In genomic region chr10:103192451-103193106, GRCh38 we compare ENCODE assay signal across 8 cellular contexts. TPM values are rescaled to one million over a fixed set of nuclear protein-coding genes. Genes with fewer than 3 reads are reported as not detected.
DNase-seq lines count a peak whose midpoint lies in the region; ATAC-seq and TF ChIP-seq lines count a peak whose summit lies in the region.

No MANE protein-coding gene starts in this region.

- peaks cover 24% of the 10 kb centered on the region for H3K4me1 ChIP-seq in CD4-positive, CD25-positive, alpha-beta regulatory T cell (ENCODE audit: control insufficient read depth, insufficient read depth, low read length, poor library complexity, severe bottlenecking)
- peaks cover 55% of the 10 kb centered on the region for H3K4me1 ChIP-seq in PC-9 (replicated peaks; ENCODE audit: insufficient read depth)
- H3K4me1 ChIP-seq in esophagus squamous epithelium: peaks cover 7 to 79% (median 38%) of the 10 kb centered on the region in 3 donors

- H3K27ac ChIP-seq in CD4-positive, CD25-positive, alpha-beta regulatory T cell (ENCODE audit: insufficient read depth, low read length, poor library complexity, severe bottlenecking): peak overlapping the region; percentile 70
- peak overlapping the region; percentile 84 for H3K27ac ChIP-seq in PC-9
- peak overlapping the region; percentile 96 to 100 (median 99) for H3K27ac ChIP-seq in esophagus squamous epithelium

- ATAC-seq in CD4-positive, CD25-positive, alpha-beta regulatory T cell (ENCODE audit: low read depth in 2 of 2): peak; percentile 43 to 57
- ATAC-seq in GM19351 (IDR thresholded peaks at IDR 0.05; ENCODE audit: unreplicated experiment) (peak; percentile 50), HG03520 (IDR thresholded peaks at IDR 0.05; ENCODE audit: unreplicated experiment) (peak; percentile 35)
- peak; percentile 61 to 67 for ATAC-seq in activated T-cell treated with anti-CD3 and anti-CD28 coated beads, Interleukin-2, amount 50 U/mL, for 72 hours (replicated peaks in 1 of 2)
- ATAC-seq in stimulated activated effector memory CD8-positive, alpha-beta T cell treated with anti-CD3 and anti-CD28 coated beads, Interleukin-12 subunit alpha, Interleukin-12 subunit beta, amount 100 ng/mL, for 72 hours: peak; percentile 67

- no peaks in the 10 kb centered on the region for H3K27me3 ChIP-seq in CD4-positive, CD25-positive, alpha-beta regulatory T cell (ENCODE audit: control insufficient read depth, insufficient read depth, low read length)
- H3K27me3 ChIP-seq in PC-9 (ENCODE audit: insufficient read depth, low read depth) (no peaks in the 10 kb centered on the region), esophagus squamous epithelium (no peaks in the 10 kb centered on the region)

- no peak for TF ChIP-seq CTCF in PC-9 (conservative IDR thresholded peaks at IDR 0.05)
- TF ChIP-seq CTCF in esophagus squamous epithelium (IDR thresholded peaks at IDR 0.05): no peak

- peak overlapping the region; percentile 85 to 95 (median 94) for H3K27ac Mint-ChIP-seq in CD4-positive, CD25-positive, alpha-beta regulatory T cell
- H3K27ac Mint-ChIP-seq in activated T-cell treated with anti-CD3 and anti-CD28 coated beads, Interleukin-2, amount 50 U/mL, for 72 hours: peak overlapping the region; percentile 99
- peak overlapping the region; percentile 99 for H3K27ac Mint-ChIP-seq in stimulated activated effector memory CD8-positive, alpha-beta T cell treated with anti-CD3 and anti-CD28 coated beads, Interleukin-12 subunit alpha, Interleukin-12 subunit beta, amount 100 ng/mL, for 72 hours

- DNase-seq in CD4-positive, CD25-positive, alpha-beta regulatory T cell: peak; percentile 25 to 81 (median 57)
- DNase-seq in PC-9 (peak; percentile 43 to 65), esophagus squamous epithelium (lab: John Stamatoyannopoulos, UW) (no peak), myocyte (ENCODE audit: low read depth) (peak; percentile 77)
- peak; percentile 77 to 79 for DNase-seq in activated T-cell treated with anti-CD3 and anti-CD28 coated beads, Interleukin-2, amount 50 U/mL, for 72 hours
- peak; percentile 32 to 85 for DNase-seq in stimulated activated effector memory CD8-positive, alpha-beta T cell treated with anti-CD3 and anti-CD28 coated beads, Interleukin-12 subunit alpha, Interleukin-12 subunit beta, amount 100 ng/mL, for 72 hours (ENCODE audit: low spot score in 2 of 2)

- POLR2A ChIA-PET in PC-9 (lab: Charles Lee; ENCODE audit: unreplicated experiment): interaction anchor here (0.6 to 1.7 kb wide), 8 partner anchors 10 to 791 kb away, joined by 3 to 15 read pairs (median 4); no protein-coding TSS in a partner anchor

- peaks cover 2% of the 10 kb centered on the region; the same call in 1 of the 2 replicates for H3F3A ChIP-seq in PC-9 (ENCODE audit: insufficient read depth, low read depth)

- H3K79me2 ChIP-seq in PC-9 (ENCODE audit: low read depth): peaks cover 57% of the 10 kb centered on the region

- CTCF ChIA-PET in PC-9 (lab: Charles Lee): no interaction called here

- peaks cover 4% of the 10 kb centered on the region for H3K27me3 Mint-ChIP-seq in CD4-positive, CD25-positive, alpha-beta regulatory T cell
- H3K27me3 Mint-ChIP-seq in activated T-cell treated with anti-CD3 and anti-CD28 coated beads, Interleukin-2, amount 50 U/mL, for 72 hours (ENCODE audit: low read depth): peaks cover 10% of the 10 kb centered on the region

- H3K4me3 Mint-ChIP-seq in CD4-positive, CD25-positive, alpha-beta regulatory T cell: peak overlapping the region; percentile 96 to 99 (median 99)
- H3K4me3 Mint-ChIP-seq in activated T-cell treated with anti-CD3 and anti-CD28 coated beads, Interleukin-2, amount 50 U/mL, for 72 hours: peak overlapping the region; percentile 98 to 100
- peak overlapping the region; percentile 99 for H3K4me3 Mint-ChIP-seq in stimulated activated effector memory CD8-positive, alpha-beta T cell treated with anti-CD3 and anti-CD28 coated beads, Interleukin-12 subunit alpha, Interleukin-12 subunit beta, amount 100 ng/mL, for 72 hours

- H3K36me3 ChIP-seq in CD4-positive, CD25-positive, alpha-beta regulatory T cell (ENCODE audit: control insufficient read depth, insufficient read depth, low read length): no peaks in the 10 kb centered on the region
- H3K36me3 ChIP-seq in PC-9 (ENCODE audit: low read depth): peaks cover 17% of the 10 kb centered on the region; the same call in 1 of the 2 replicates
- H3K36me3 ChIP-seq in esophagus squamous epithelium: peaks cover 0 to 7% (median 0%) of the 10 kb centered on the region in 3 donors

- peak overlapping the region; percentile 94 for H3K4me3 ChIP-seq in CD4-positive, CD25-positive, alpha-beta regulatory T cell (ENCODE audit: low read depth, low read length)
- H3K4me3 ChIP-seq in PC-9 (peak overlapping the region; percentile 92), esophagus squamous epithelium (peak overlapping the region; percentile 73 to 100 (median 98))

- intact Hi-C loops in PC-9 (cut with micrococcal nuclease; ENCODE audit: unreplicated experiment) (loop anchor here (1.0 to 2.0 kb wide), 2 partner anchors 38 to 49 kb away; no protein-coding TSS in a partner anchor), esophagus squamous epithelium (cut with DNase I) (no loop called here)

- no peaks in the 10 kb centered on the region for H3K9me3 Mint-ChIP-seq in CD4-positive, CD25-positive, alpha-beta regulatory T cell
- H3K9me3 Mint-ChIP-seq in activated T-cell treated with anti-CD3 and anti-CD28 coated beads, Interleukin-2, amount 50 U/mL, for 72 hours: no peaks in the 10 kb centered on the region
- H3K9me3 Mint-ChIP-seq in stimulated activated effector memory CD8-positive, alpha-beta T cell treated with anti-CD3 and anti-CD28 coated beads, Interleukin-12 subunit alpha, Interleukin-12 subunit beta, amount 100 ng/mL, for 72 hours: no peaks in the 10 kb centered on the region

- no peaks in the 10 kb centered on the region for H3K9me3 ChIP-seq in CD4-positive, CD25-positive, alpha-beta regulatory T cell (ENCODE audit: control insufficient read depth in 2 of 2, low read length in 2 of 2)
- H3K9me3 ChIP-seq in PC-9 (ENCODE audit: insufficient read depth, low read depth) (no peaks in the 10 kb centered on the region), esophagus squamous epithelium (no peaks in the 10 kb centered on the region)

- TF ChIP-seq POLR2A in esophagus squamous epithelium (IDR thresholded peaks at IDR 0.05): peak in 2 of 4 donors; percentile 40 to 48

- no peaks in the 10 kb centered on the region for H3K9me2 ChIP-seq in PC-9 (ENCODE audit: insufficient read depth)

- H2AFZ ChIP-seq in PC-9: no peak overlapping the region

- H3K36me3 Mint-ChIP-seq in CD4-positive, CD25-positive, alpha-beta regulatory T cell: peaks cover 4% of the 10 kb centered on the region
- H3K36me3 Mint-ChIP-seq in activated T-cell treated with anti-CD3 and anti-CD28 coated beads, Interleukin-2, amount 50 U/mL, for 72 hours (ENCODE audit: insufficient read depth in 2 of 2): peaks cover 4 to 12% of the 10 kb centered on the region in 2 donors
- H3K36me3 Mint-ChIP-seq in stimulated activated effector memory CD8-positive, alpha-beta T cell treated with anti-CD3 and anti-CD28 coated beads, Interleukin-12 subunit alpha, Interleukin-12 subunit beta, amount 100 ng/mL, for 72 hours: peaks cover 45% of the 10 kb centered on the region

- BruUV-seq in PC-9 (replicated peaks; lab: Mats Ljungman, UMichigan): no TSS peak

- H3K4me2 ChIP-seq in PC-9: peak overlapping the region; percentile 96

- H4K20me1 ChIP-seq in PC-9 (ENCODE audit: insufficient read depth): peaks cover 32% of the 10 kb centered on the region

- WGBS in esophagus squamous epithelium, 2 donors: 0 to 4% methylated on average over 5 to 11 of the region's 62 CpGs

- peaks cover 26 to 54% (median 34%) of the 10 kb centered on the region in 4 donors for H3K4me1 Mint-ChIP-seq in CD4-positive, CD25-positive, alpha-beta regulatory T cell
- peaks cover 60% of the 10 kb centered on the region for H3K4me1 Mint-ChIP-seq in activated T-cell treated with anti-CD3 and anti-CD28 coated beads, Interleukin-2, amount 50 U/mL, for 72 hours (ENCODE audit: low read depth)
- peaks cover 43% of the 10 kb centered on the region for H3K4me1 Mint-ChIP-seq in stimulated activated effector memory CD8-positive, alpha-beta T cell treated with anti-CD3 and anti-CD28 coated beads, Interleukin-12 subunit alpha, Interleukin-12 subunit beta, amount 100 ng/mL, for 72 hours

RNA-seq across cellular contexts. Expression of gene NT5C2, which starts 0.5 kb away (rescaled TPM):
- total RNA-seq in CD4-positive, CD25-positive, alpha-beta regulatory T cell: 59.6 TPM
- 10 to 100 TPM; 52.4 to 58.6 (median 56.8) TPM for polyA plus RNA-seq in CD4-positive, CD25-positive, alpha-beta regulatory T cell
- total RNA-seq in PC-9 (2021): 47.1 and 67.9 TPM in 2 replicates
- total RNA-seq in activated T-cell treated with anti-CD3 and anti-CD28 coated beads, Interleukin-2, amount 50 U/mL, for 72 hours: 100 to 1,000 TPM in 1 of 2 donors, 10 to 100 TPM in 1; 99.6 to 102 TPM
- 10 to 100 TPM; 91.2 to 98.3 (median 92.5) TPM for total RNA-seq in esophagus squamous epithelium
- total RNA-seq in myocyte: 57.3 and 79.4 TPM in 2 replicates
- polyA plus RNA-seq in myocyte (2012): 63.3 TPM

RNA-seq across cellular contexts. Expression of gene RPEL1, which starts 53.1 kb away (rescaled TPM):
- total RNA-seq in CD4-positive, CD25-positive, alpha-beta regulatory T cell: not detected
- polyA plus RNA-seq in CD4-positive, CD25-positive, alpha-beta regulatory T cell: under 1 TPM in 1 of 4 donors, not detected in 3; 0.10 TPM
- total RNA-seq in PC-9 (2021) (not detected in 2 replicates), esophagus squamous epithelium (not detected), myocyte (0.21 TPM in 1 of 2 replicates, not detected in the other)
- total RNA-seq in activated T-cell treated with anti-CD3 and anti-CD28 coated beads, Interleukin-2, amount 50 U/mL, for 72 hours: under 1 TPM in 1 of 2 donors, not detected in 1; 0.12 TPM
- polyA plus RNA-seq in myocyte (2012): not detected
